ENCODE assay signal across 11 cellular contexts in genomic region chr16:50879873-50880695, GRCh38.
A peak's percentile ranks its signal among the peaks of the same experiment; 100 is the strongest.
DNase-seq lines count a peak whose midpoint lies in the region; ATAC-seq and TF ChIP-seq lines count a peak whose summit lies in the region.
"Had no signal": no experiment of that assay in that cellular context is flagged by ENCODE, and none has a peak within 500 bp of the region (broad histone marks: within the 10 kb centered on the region; RNA-seq: fewer than 3 reads in every experiment).

No MANE protein-coding gene starts in this region.

- H3K4me3 Mint-ChIP-seq in chondrocyte (ENCODE audit: unreplicated experiment) = no peak overlapping the region
- no peak overlapping the region for H3K4me3 Mint-ChIP-seq in activated T-cell treated with anti-CD3 and anti-CD28 coated beads, Interleukin-2, amount 50 U/mL, for 24 hours

- TF ChIP-seq CTCF in WERI-Rb-1 (IDR thresholded peaks at IDR 0.05; ENCODE audit: low read depth, low read length) (no peak), chondrocyte (IDR thresholded peaks at IDR 0.05) (no peak)

- H3K4me3 ChIP-seq in WERI-Rb-1 (ENCODE audit: low read depth, low read length) = peak overlapping the region; percentile 54
- H3K4me3 ChIP-seq: BLaER1, SJSA1 had no signal

- peaks cover 28% of the 10 kb centered on the region for H3K27me3 Mint-ChIP-seq in chondrocyte (ENCODE audit: low read depth)
- H3K27me3 Mint-ChIP-seq in activated T-cell treated with anti-CD3 and anti-CD28 coated beads, Interleukin-2, amount 50 U/mL, for 24 hours = peaks cover 66% of the 10 kb centered on the region

- no peaks in the 10 kb centered on the region for H3K9me3 ChIP-seq in WERI-Rb-1 (ENCODE audit: severe bottlenecking)
- H3K9me3 ChIP-seq: SJSA1 had no signal

- H3K9me3 Mint-ChIP-seq in chondrocyte (ENCODE audit: low read depth) = peaks cover 6% of the 10 kb centered on the region
- no peaks in the 10 kb centered on the region for H3K9me3 Mint-ChIP-seq in activated T-cell treated with anti-CD3 and anti-CD28 coated beads, Interleukin-2, amount 50 U/mL, for 24 hours
- H3K9me3 Mint-ChIP-seq: activated naive CD4-positive, alpha-beta T cell treated with anti-CD3 and anti-CD28 coated beads, Interleukin-2, amount 50 U/mL, for 72 hours had no signal

- no peaks in the 10 kb centered on the region for H3K4me1 Mint-ChIP-seq in chondrocyte (ENCODE audit: low read depth)
- H3K4me1 Mint-ChIP-seq in activated T-cell treated with anti-CD3 and anti-CD28 coated beads, Interleukin-2, amount 50 U/mL, for 24 hours (ENCODE audit: low read depth) = no peaks in the 10 kb centered on the region

- H3K27ac ChIP-seq in WERI-Rb-1 = peak overlapping the region; percentile 92
- H3K27ac ChIP-seq: BLaER1, SJSA1 had no signal

- ATAC-seq in left lobe of liver (peak; percentile 84), GM21528 (IDR thresholded peaks at IDR 0.05; ENCODE audit: low FRiP score, unreplicated experiment) (no peak)
- ATAC-seq: activated naive CD4-positive, alpha-beta T cell treated with anti-CD3 and anti-CD28 coated beads, Interleukin-2, amount 50 U/mL, for 72 hours had no signal

- H3K27me3 ChIP-seq in WERI-Rb-1 (ENCODE audit: insufficient read depth, low read depth, severe bottlenecking) = no peaks in the 10 kb centered on the region
- H3K27me3 ChIP-seq: BLaER1, SJSA1 had no signal

- H3K27ac Mint-ChIP-seq in chondrocyte (ENCODE audit: unreplicated experiment) = no peak overlapping the region
- H3K27ac Mint-ChIP-seq in activated T-cell treated with anti-CD3 and anti-CD28 coated beads, Interleukin-2, amount 50 U/mL, for 24 hours = no peak overlapping the region
- H3K27ac Mint-ChIP-seq: activated naive CD4-positive, alpha-beta T cell treated with anti-CD3 and anti-CD28 coated beads, Interleukin-2, amount 50 U/mL, for 72 hours had no signal

- H3K36me3 ChIP-seq in WERI-Rb-1 = no peaks in the 10 kb centered on the region
- H3K36me3 ChIP-seq: BLaER1, SJSA1 had no signal

- peak; percentile 79 for DNase-seq in COR-L47 (lab: John Stamatoyannopoulos, UW)
- peak; percentile 62 for DNase-seq in NCI-H1092 treated with DMSO at 0.1 percent for 48 hours (lab: John Stamatoyannopoulos, UW)
- peak; percentile 95 for DNase-seq in WERI-Rb-1
- peak; percentile 65 for DNase-seq in left lobe of liver (ENCODE audit: low spot score)
- DNase-seq in stimulated activated naive CD4-positive, alpha-beta T cell treated with Interleukin-2 at 50 U/mL for 16 hours (lab: John Stamatoyannopoulos, UW) = no peak
- DNase-seq in chondrocyte (ENCODE audit: low spot score) = no peak
- no peak for DNase-seq in activated T-cell treated with anti-CD3 and anti-CD28 coated beads, Interleukin-2, amount 50 U/mL, for 24 hours

- no peaks in the 10 kb centered on the region for H3K36me3 Mint-ChIP-seq in chondrocyte (ENCODE audit: low read depth)
- H3K36me3 Mint-ChIP-seq in activated T-cell treated with anti-CD3 and anti-CD28 coated beads, Interleukin-2, amount 50 U/mL, for 24 hours (ENCODE audit: low read depth) = no peaks in the 10 kb centered on the region

Comparison
In these comparisons a context has a peak if more than half of its experiments do, and no peak if none do; other contexts are left out.
1. DNase-seq: peak in COR-L47 (single experiment), NCI-H1092 treated with DMSO at 0.1 percent for 48 hours (single experiment), WERI-Rb-1 (single experiment) and left lobe of liver (single experiment); none in stimulated activated naive CD4-positive, alpha-beta T cell treated with Interleukin-2 at 50 U/mL for 16 hours (single experiment), chondrocyte (single experiment) and activated T-cell treated with anti-CD3 and anti-CD28 coated beads, Interleukin-2, amount 50 U/mL, for 24 hours (single experiment).